ENCODE assay signal across 1 cellular context in genomic region chr4:158671915-158672806, GRCh38.
TF ChIP-seq lines count a peak whose summit lies in the region.

Gene ETFDH, plus strand, starts transcription at chr4:158672296. Its CDS starts 161 bp downstream, at chr4:158672457.

TF ChIP-seq in HepG2, 621 proteins besides CTCF, POLR2A, EP300 and RAD21 (continued from another document and continues in another):
- TF ChIP-seq ZNF782 (CRISPR knock-in tag; IDR thresholded peaks at IDR 0.05; ENCODE audit: borderline replicate concordance) (no peak; the same call in 1 of the 2 replicates), ZSCAN9 (CRISPR knock-in tag; IDR thresholded peaks at IDR 0.05; ENCODE audit: borderline replicate concordance) (peak; percentile 25), ZNF747 (CRISPR knock-in tag; IDR thresholded peaks at IDR 0.05; ENCODE audit: borderline replicate concordance) (peak; percentile 90; the same call in 1 of the 2 replicates), CCDC6 (CRISPR knock-in tag; IDR thresholded peaks at IDR 0.05) (peak; percentile 88; the same call in 1 of the 2 replicates), HNF1A (IDR thresholded peaks at IDR 0.05; ENCODE audit: low read depth) (no peak), HNF1A (CRISPR knock-in tag; IDR thresholded peaks at IDR 0.05; ENCODE audit: borderline replicate concordance) (peak; percentile 81), KMT2B (CRISPR knock-in tag; IDR thresholded peaks at IDR 0.05) (peak; percentile 92), ZNF333 (CRISPR knock-in tag; IDR thresholded peaks at IDR 0.05; ENCODE audit: borderline replicate concordance) (peak; percentile 94), TBX3 (IDR thresholded peaks at IDR 0.05; ENCODE audit: borderline replicate concordance) (peak; percentile 25; the same call in 1 of the 2 replicates), PRDM10 (CRISPR knock-in tag; IDR thresholded peaks at IDR 0.05; ENCODE audit: low read depth) (peak; percentile 85), GPN1 (CRISPR knock-in tag; IDR thresholded peaks at IDR 0.05; ENCODE audit: borderline replicate concordance) (no peak), PAXIP1 (CRISPR knock-in tag; conservative IDR thresholded peaks at IDR 0.05) (peak; percentile 69), NR2F2 (IDR thresholded peaks at IDR 0.05; ENCODE audit: borderline replicate concordance, low read depth) (no peak), ADNP (CRISPR knock-in tag; IDR thresholded peaks at IDR 0.05) (0 out of 2 replicates have a peak, but pooled peaks have one; percentile 64), ZNF616 (CRISPR knock-in tag; IDR thresholded peaks at IDR 0.05; ENCODE audit: low read depth) (peak; percentile 67; the same call in 1 of the 2 replicates), SNAI1 (CRISPR knock-in tag; IDR thresholded peaks at IDR 0.05; ENCODE audit: borderline replicate concordance) (peak; percentile 68; the same call in 1 of the 2 replicates), MAX (IDR thresholded peaks at IDR 0.05) (peak; percentile 66), ZBTB34 (CRISPR knock-in tag; IDR thresholded peaks at IDR 0.05) (peak; percentile 85; the same call in 1 of the 2 replicates), SPEN (CRISPR knock-in tag; IDR thresholded peaks at IDR 0.05; ENCODE audit: low read depth) (peak; percentile 90), DDIT3 (CRISPR knock-in tag; IDR thresholded peaks at IDR 0.05) (no peak), HIC2 (CRISPR knock-in tag; IDR thresholded peaks at IDR 0.05; ENCODE audit: low read depth) (peak; percentile 59; the same call in 1 of the 2 replicates), PLSCR1 (CRISPR knock-in tag; IDR thresholded peaks at IDR 0.05; ENCODE audit: borderline replicate concordance) (no peak), ZSCAN25 (CRISPR knock-in tag; IDR thresholded peaks at IDR 0.05) (0 out of 2 replicates have a peak, but pooled peaks have one; percentile 14), ARHGAP35 (CRISPR knock-in tag; IDR thresholded peaks at IDR 0.05; ENCODE audit: borderline replicate concordance) (0 out of 2 replicates have a peak, but pooled peaks have one; percentile 34), ZC3H13 (CRISPR knock-in tag; IDR thresholded peaks at IDR 0.05) (peak; percentile 46; the same call in 1 of the 2 replicates), HIVEP1 (CRISPR knock-in tag; IDR thresholded peaks at IDR 0.05) (peak; percentile 97), ZNF350 (CRISPR knock-in tag; IDR thresholded peaks at IDR 0.05; ENCODE audit: borderline replicate concordance, low read depth) (peak; percentile 95), ATF1 (CRISPR knock-in tag; IDR thresholded peaks at IDR 0.05) (peak; percentile 91), MED8 (CRISPR knock-in tag; IDR thresholded peaks at IDR 0.05; ENCODE audit: insufficient replicate concordance) (peak; percentile 80), MLX (CRISPR knock-in tag; IDR thresholded peaks at IDR 0.05) (peak; percentile 43; the same call in 1 of the 2 replicates), SMARCE1 (IDR thresholded peaks at IDR 0.05; ENCODE audit: borderline replicate concordance) (no peak), MIER3 (CRISPR knock-in tag; IDR thresholded peaks at IDR 0.05; ENCODE audit: borderline replicate concordance) (peak; percentile 74; the same call in 1 of the 2 replicates), ETV5 (CRISPR knock-in tag; IDR thresholded peaks at IDR 0.05; ENCODE audit: borderline replicate concordance) (peak; percentile 78; the same call in 1 of the 2 replicates), ZNF7 (CRISPR knock-in tag; IDR thresholded peaks at IDR 0.05) (peak; percentile 95), THYN1 (CRISPR knock-in tag; IDR thresholded peaks at IDR 0.05; ENCODE audit: borderline replicate concordance, low read depth) (no peak), YEATS4 (CRISPR knock-in tag; IDR thresholded peaks at IDR 0.05; ENCODE audit: borderline replicate concordance) (peak; percentile 85; the same call in 1 of the 2 replicates)
